In the genomic region with DNA sequence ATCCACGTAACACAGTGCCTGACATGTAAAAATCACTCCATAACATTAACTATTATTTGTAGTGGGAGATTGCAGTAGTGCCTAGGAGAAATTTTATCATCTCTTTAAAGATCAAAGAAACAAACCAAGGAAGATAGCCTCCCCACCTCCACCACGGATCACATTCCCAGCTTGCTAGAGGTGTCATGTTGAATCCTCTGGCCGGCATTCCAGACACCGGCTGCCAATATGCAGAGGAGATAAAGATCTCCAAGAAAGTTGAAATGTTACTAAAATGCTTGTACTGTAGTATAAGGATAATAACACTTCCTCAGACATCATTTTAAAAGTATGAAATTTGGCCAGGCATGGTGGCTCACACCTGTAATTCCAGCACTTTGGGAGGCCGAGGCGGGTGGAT, we compare ENCODE assay signal across 17 cellular contexts.
"Had no signal": no experiment of that assay in that cellular context is flagged by ENCODE, and none has a peak within 500 bp of the region (broad histone marks: within the 10 kb centered on the region; RNA-seq: fewer than 3 reads in every experiment).

No MANE protein-coding gene starts in this region.

- H3K4me1 ChIP-seq: uterus had no signal

- H3K36me3 Mint-ChIP-seq: immature natural killer cell had no signal

- ATAC-seq: left lobe of liver; stimulated activated naive CD8-positive, alpha-beta T cell treated with anti-CD3 and anti-CD28 coated beads, Interleukin-15, amount 100 ng/mL, for 72 hours; WTC11 had no signal

- H3K9me3 ChIP-seq: thoracic aorta, uterus had no signal

- H3K27me3 ChIP-seq: uterus had no signal

- H3K4me1 Mint-ChIP-seq: nephron, WTC11 had no signal

- H3K36me3 ChIP-seq: thoracic aorta had no signal

- H3K27ac ChIP-seq: thoracic aorta, uterus had no signal

- H3K4me3 ChIP-seq: thoracic aorta, uterus had no signal

- FAIRE-seq: bronchial epithelial cell had no signal

- H3K9me3 Mint-ChIP-seq: activated CD4-positive, alpha-beta T cell treated with anti-CD3 and anti-CD28 coated beads, Interleukin-2, amount 10 ng/mL, durations not matched to agents 24 days and 14 days; activated T-helper 2 cell treated with anti-CD3 and anti-CD28 coated beads, Interferon-gamma antibody, Interleukin-2, Interleukin-4, amounts not matched to agents 10 μg/mL and 5 μg/mL and 100 μg/mL, durations not matched to agents 14 hours and 24 hours and 36 hours; immature natural killer cell; nephron; stimulated activated naive CD8-positive, alpha-beta T cell treated with anti-CD3 and anti-CD28 coated beads, Interleukin-15, amount 100 ng/mL, for 72 hours; T-helper 1 cell treated with Interleukin-12 subunit alpha and Interleukin-12 subunit beta and Interleukin-4 antibody, amounts not matched to agents 30 μg/mL and 1 μg/mL, for 36 hours had no signal

- H3K27me3 Mint-ChIP-seq: activated CD4-positive, alpha-beta T cell treated with anti-CD3 and anti-CD28 coated beads, Interleukin-2, amount 10 ng/mL, durations not matched to agents 24 days and 14 days; stimulated activated naive CD8-positive, alpha-beta T cell treated with anti-CD3 and anti-CD28 coated beads, Interleukin-15, amount 100 ng/mL, for 72 hours had no signal

- DNase-seq: activated CD4-positive, alpha-beta T cell treated with anti-CD3 and anti-CD28 coated beads, Interleukin-2, amount 10 ng/mL, durations not matched to agents 24 days and 14 days; activated CD8-positive, alpha-beta memory T cell treated with anti-CD3 and anti-CD28 coated beads for 24 hours; activated naive CD4-positive, alpha-beta T cell treated with anti-CD3 and anti-CD28 coated beads, Interleukin-2, amount 50 U/mL, for 16 hours; aorta; endodermal cell; immature natural killer cell; stimulated activated CD4-positive, alpha-beta T cell treated with anti-CD3 and anti-CD28 coated beads, Interleukin-4, amount 100 ng/mL, for 1 hour; stimulated activated CD8-positive, alpha-beta memory T cell treated with anti-CD3 and anti-CD28 coated beads, Interleukin-4, amount 100 ng/mL, for 48 hours; stimulated activated naive CD8-positive, alpha-beta T cell treated with anti-CD3 and anti-CD28 coated beads, Interleukin-15, amount 100 ng/mL, for 72 hours; uterus had no signal

- H3K27ac Mint-ChIP-seq: activated CD4-positive, alpha-beta T cell treated with anti-CD3 and anti-CD28 coated beads, Interleukin-2, amount 10 ng/mL, durations not matched to agents 24 days and 14 days; activated T-helper 2 cell treated with anti-CD3 and anti-CD28 coated beads, Interferon-gamma antibody, Interleukin-2, Interleukin-4, amounts not matched to agents 10 μg/mL and 5 μg/mL and 100 μg/mL, durations not matched to agents 14 hours and 24 hours and 36 hours; endodermal cell; nephron; WTC11 had no signal

- H3K4me3 Mint-ChIP-seq: activated CD4-positive, alpha-beta T cell treated with anti-CD3 and anti-CD28 coated beads, Interleukin-2, amount 10 ng/mL, durations not matched to agents 24 days and 14 days; endodermal cell; immature natural killer cell; nephron; stimulated activated naive CD8-positive, alpha-beta T cell treated with anti-CD3 and anti-CD28 coated beads, Interleukin-15, amount 100 ng/mL, for 72 hours; T-helper 1 cell treated with Interleukin-12 subunit alpha and Interleukin-12 subunit beta and Interleukin-4 antibody, amounts not matched to agents 30 μg/mL and 1 μg/mL, for 36 hours; WTC11 had no signal
